1 cellular context compared by ENCODE assay signal in genomic region chr3:195270350-195271115, GRCh38.
TF ChIP-seq lines count a peak whose summit lies in the region.

No MANE protein-coding gene starts in this region.

TF ChIP-seq in HepG2, 621 proteins besides CTCF, POLR2A, EP300 and RAD21 (continued from another document and continues in another):
- TF ChIP-seq ZFP91 (CRISPR knock-in tag; IDR thresholded peaks at IDR 0.05; ENCODE audit: borderline replicate concordance) (peak; percentile 56; the same call in 1 of the 2 replicates), MED13 (CRISPR knock-in tag; IDR thresholded peaks at IDR 0.05) (peak; percentile 27; the same call in 1 of the 2 replicates), ZNF264 (CRISPR knock-in tag; IDR thresholded peaks at IDR 0.05) (peak; percentile 67; the same call in 1 of the 2 replicates), TRIM22 (IDR thresholded peaks at IDR 0.05) (no peak), ATF5 (CRISPR knock-in tag; IDR thresholded peaks at IDR 0.05; ENCODE audit: low read depth) (no peak), AHR (CRISPR knock-in tag; IDR thresholded peaks at IDR 0.05) (no peak; the same call in 1 of the 2 replicates), YY1 (IDR thresholded peaks at IDR 0.05; ENCODE audit: insufficient read depth, insufficient replicate concordance, low read depth, low read length) (no peak), MAF1 (CRISPR knock-in tag; IDR thresholded peaks at IDR 0.05; ENCODE audit: borderline replicate concordance) (peak; percentile 45; the same call in 1 of the 2 replicates), IRX3 (CRISPR knock-in tag; IDR thresholded peaks at IDR 0.05; ENCODE audit: borderline replicate concordance, low read depth) (no peak), ZNF878 (CRISPR knock-in tag; IDR thresholded peaks at IDR 0.05) (no peak), SPEN (CRISPR knock-in tag; IDR thresholded peaks at IDR 0.05; ENCODE audit: low read depth) (peak; percentile 28), ZSCAN29 (CRISPR knock-in tag; conservative IDR thresholded peaks at IDR 0.05) (peak; percentile 11; the same call in 1 of the 2 replicates), JDP2 (CRISPR knock-in tag; IDR thresholded peaks at IDR 0.05; ENCODE audit: borderline replicate concordance) (no peak), KDM4B (CRISPR knock-in tag; IDR thresholded peaks at IDR 0.05) (no peak), ZNF83 (CRISPR knock-in tag; IDR thresholded peaks at IDR 0.05; ENCODE audit: borderline replicate concordance) (no peak), PPARG (CRISPR knock-in tag; conservative IDR thresholded peaks at IDR 0.05) (no peak), HNRNPH1 (optimal IDR thresholded peaks at IDR 0.05; ENCODE audit: low read depth, low read length) (no peak), HNRNPLL (IDR thresholded peaks at IDR 0.05; ENCODE audit: low read depth, low read length, poor library complexity, severe bottlenecking) (no peak), NR2F2 (IDR thresholded peaks at IDR 0.05; ENCODE audit: borderline replicate concordance, low read depth) (no peak), MTF2 (CRISPR knock-in tag; IDR thresholded peaks at IDR 0.05; ENCODE audit: borderline replicate concordance) (no peak), SMARCC2 (IDR thresholded peaks at IDR 0.05) (no peak), TFDP2 (CRISPR knock-in tag; IDR thresholded peaks at IDR 0.05) (peak; percentile 72; the same call in 1 of the 2 replicates), LRRFIP1 (CRISPR knock-in tag; conservative IDR thresholded peaks at IDR 0.05) (no peak), MBD4 (IDR thresholded peaks at IDR 0.05; ENCODE audit: borderline replicate concordance, low read length) (no peak), ZNF484 (CRISPR knock-in tag; IDR thresholded peaks at IDR 0.05; ENCODE audit: borderline replicate concordance, low read depth) (no peak), ZNF232 (CRISPR knock-in tag; IDR thresholded peaks at IDR 0.05; ENCODE audit: borderline replicate concordance) (peak; percentile 31), ZBTB42 (CRISPR knock-in tag; IDR thresholded peaks at IDR 0.05) (peak; percentile 25; the same call in 1 of the 2 replicates), SNAPC5 (CRISPR knock-in tag; IDR thresholded peaks at IDR 0.05; ENCODE audit: borderline replicate concordance) (no peak)
- TF ChIP-seq, protein P1, sequence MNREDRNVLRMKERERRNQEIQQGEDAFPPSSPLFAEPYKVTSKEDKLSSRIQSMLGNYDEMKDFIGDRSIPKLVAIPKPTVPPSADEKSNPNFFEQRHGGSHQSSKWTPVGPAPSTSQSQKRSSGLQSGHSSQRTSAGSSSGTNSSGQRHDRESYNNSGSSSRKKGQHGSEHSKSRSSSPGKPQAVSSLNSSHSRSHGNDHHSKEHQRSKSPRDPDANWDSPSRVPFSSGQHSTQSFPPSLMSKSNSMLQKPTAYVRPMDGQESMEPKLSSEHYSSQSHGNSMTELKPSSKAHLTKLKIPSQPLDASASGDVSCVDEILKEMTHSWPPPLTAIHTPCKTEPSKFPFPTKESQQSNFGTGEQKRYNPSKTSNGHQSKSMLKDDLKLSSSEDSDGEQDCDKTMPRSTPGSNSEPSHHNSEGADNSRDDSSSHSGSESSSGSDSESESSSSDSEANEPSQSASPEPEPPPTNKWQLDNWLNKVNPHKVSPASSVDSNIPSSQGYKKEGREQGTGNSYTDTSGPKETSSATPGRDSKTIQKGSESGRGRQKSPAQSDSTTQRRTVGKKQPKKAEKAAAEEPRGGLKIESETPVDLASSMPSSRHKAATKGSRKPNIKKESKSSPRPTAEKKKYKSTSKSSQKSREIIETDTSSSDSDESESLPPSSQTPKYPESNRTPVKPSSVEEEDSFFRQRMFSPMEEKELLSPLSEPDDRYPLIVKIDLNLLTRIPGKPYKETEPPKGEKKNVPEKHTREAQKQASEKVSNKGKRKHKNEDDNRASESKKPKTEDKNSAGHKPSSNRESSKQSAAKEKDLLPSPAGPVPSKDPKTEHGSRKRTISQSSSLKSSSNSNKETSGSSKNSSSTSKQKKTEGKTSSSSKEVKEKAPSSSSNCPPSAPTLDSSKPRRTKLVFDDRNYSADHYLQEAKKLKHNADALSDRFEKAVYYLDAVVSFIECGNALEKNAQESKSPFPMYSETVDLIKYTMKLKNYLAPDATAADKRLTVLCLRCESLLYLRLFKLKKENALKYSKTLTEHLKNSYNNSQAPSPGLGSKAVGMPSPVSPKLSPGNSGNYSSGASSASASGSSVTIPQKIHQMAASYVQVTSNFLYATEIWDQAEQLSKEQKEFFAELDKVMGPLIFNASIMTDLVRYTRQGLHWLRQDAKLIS (CRISPR knock-in tag; IDR thresholded peaks at IDR 0.05) = no peak
- TF ChIP-seq, protein P2, sequence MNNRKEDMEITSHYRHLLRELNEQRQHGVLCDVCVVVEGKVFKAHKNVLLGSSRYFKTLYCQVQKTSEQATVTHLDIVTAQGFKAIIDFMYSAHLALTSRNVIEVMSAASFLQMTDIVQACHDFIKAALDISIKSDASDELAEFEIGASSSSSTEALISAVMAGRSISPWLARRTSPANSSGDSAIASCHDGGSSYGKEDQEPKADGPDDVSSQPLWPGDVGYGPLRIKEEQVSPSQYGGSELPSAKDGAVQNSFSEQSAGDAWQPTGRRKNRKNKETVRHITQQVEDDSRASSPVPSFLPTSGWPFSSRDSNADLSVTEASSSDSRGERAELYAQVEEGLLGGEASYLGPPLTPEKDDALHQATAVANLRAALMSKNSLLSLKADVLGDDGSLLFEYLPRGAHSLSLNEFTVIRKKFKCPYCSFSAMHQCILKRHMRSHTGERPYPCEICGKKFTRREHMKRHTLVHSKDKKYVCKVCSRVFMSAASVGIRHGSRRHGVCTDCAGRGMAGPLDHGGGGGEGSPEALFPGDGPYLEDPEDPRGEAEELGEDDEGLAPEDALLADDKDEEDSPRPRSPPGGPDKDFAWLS (CRISPR knock-in tag; IDR thresholded peaks at IDR 0.05; ENCODE audit: borderline replicate concordance) = no peak
- TF ChIP-seq, protein P3, sequence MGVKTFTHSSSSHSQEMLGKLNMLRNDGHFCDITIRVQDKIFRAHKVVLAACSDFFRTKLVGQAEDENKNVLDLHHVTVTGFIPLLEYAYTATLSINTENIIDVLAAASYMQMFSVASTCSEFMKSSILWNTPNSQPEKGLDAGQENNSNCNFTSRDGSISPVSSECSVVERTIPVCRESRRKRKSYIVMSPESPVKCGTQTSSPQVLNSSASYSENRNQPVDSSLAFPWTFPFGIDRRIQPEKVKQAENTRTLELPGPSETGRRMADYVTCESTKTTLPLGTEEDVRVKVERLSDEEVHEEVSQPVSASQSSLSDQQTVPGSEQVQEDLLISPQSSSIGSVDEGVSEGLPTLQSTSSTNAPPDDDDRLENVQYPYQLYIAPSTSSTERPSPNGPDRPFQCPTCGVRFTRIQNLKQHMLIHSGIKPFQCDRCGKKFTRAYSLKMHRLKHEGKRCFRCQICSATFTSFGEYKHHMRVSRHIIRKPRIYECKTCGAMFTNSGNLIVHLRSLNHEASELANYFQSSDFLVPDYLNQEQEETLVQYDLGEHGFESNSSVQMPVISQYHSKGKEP (CRISPR knock-in tag; IDR thresholded peaks at IDR 0.05) = no peak; the same call in 1 of the 2 replicates
- TF ChIP-seq, protein P4, sequence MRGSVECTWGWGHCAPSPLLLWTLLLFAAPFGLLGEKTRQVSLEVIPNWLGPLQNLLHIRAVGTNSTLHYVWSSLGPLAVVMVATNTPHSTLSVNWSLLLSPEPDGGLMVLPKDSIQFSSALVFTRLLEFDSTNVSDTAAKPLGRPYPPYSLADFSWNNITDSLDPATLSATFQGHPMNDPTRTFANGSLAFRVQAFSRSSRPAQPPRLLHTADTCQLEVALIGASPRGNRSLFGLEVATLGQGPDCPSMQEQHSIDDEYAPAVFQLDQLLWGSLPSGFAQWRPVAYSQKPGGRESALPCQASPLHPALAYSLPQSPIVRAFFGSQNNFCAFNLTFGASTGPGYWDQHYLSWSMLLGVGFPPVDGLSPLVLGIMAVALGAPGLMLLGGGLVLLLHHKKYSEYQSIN (CRISPR knock-in tag; IDR thresholded peaks at IDR 0.05; ENCODE audit: borderline replicate concordance) = no peak
- TF ChIP-seq, protein P5, sequence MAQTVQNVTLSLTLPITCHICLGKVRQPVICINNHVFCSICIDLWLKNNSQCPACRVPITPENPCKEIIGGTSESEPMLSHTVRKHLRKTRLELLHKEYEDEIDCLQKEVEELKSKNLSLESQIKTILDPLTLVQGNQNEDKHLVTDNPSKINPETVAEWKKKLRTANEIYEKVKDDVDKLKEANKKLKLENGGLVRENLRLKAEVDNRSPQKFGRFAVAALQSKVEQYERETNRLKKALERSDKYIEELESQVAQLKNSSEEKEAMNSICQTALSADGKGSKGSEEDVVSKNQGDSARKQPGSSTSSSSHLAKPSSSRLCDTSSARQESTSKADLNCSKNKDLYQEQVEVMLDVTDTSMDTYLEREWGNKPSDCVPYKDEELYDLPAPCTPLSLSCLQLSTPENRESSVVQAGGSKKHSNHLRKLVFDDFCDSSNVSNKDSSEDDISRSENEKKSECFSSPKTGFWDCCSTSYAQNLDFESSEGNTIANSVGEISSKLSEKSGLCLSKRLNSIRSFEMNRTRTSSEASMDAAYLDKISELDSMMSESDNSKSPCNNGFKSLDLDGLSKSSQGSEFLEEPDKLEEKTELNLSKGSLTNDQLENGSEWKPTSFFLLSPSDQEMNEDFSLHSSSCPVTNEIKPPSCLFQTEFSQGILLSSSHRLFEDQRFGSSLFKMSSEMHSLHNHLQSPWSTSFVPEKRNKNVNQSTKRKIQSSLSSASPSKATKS (CRISPR knock-in tag; IDR thresholded peaks at IDR 0.05) = peak; percentile 86; the same call in 1 of the 2 replicates
- TF ChIP-seq, protein P6, sequence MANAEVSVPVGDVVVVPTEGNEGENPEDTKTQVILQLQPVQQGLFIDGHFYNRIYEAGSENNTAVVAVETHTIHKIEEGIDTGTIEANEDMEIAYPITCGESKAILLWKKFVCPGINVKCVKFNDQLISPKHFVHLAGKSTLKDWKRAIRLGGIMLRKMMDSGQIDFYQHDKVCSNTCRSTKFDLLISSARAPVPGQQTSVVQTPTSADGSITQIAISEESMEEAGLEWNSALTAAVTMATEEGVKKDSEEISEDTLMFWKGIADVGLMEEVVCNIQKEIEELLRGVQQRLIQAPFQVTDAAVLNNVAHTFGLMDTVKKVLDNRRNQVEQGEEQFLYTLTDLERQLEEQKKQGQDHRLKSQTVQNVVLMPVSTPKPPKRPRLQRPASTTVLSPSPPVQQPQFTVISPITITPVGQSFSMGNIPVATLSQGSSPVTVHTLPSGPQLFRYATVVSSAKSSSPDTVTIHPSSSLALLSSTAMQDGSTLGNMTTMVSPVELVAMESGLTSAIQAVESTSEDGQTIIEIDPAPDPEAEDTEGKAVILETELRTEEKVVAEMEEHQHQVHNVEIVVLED (CRISPR knock-in tag; IDR thresholded peaks at IDR 0.05; ENCODE audit: borderline replicate concordance) = no peak
- TF ChIP-seq, protein P7, sequence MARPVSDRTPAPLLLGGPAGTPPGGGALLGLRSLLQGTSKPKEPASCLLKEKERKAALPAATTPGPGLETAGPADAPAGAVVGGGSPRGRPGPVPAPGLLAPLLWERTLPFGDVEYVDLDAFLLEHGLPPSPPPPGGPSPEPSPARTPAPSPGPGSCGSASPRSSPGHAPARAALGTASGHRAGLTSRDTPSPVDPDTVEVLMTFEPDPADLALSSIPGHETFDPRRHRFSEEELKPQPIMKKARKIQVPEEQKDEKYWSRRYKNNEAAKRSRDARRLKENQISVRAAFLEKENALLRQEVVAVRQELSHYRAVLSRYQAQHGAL (CRISPR knock-in tag; IDR thresholded peaks at IDR 0.05; ENCODE audit: not compliant biosample characterization) = no peak
